ENCODE assay signal across 15 cellular contexts in the genomic region with DNA sequence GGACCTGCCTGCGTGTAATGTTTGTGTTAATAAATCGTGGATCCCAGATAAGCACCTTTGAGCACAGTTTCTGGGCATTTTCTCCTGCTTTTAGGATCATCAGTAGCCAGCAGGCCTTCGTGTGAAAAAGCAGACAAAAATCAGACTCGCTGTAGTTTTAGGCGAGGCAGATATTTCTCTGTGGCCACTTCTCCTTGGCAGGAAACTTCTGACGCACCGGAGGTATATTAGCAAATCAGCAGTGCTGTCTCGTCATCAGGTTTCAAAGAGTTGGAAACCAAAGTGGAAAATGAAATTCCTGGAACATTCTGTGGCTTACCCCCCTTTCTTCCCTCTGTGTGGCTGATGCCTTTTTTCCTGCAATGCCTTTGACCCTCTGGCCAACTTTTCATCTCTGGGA.
DNase-seq lines count a peak whose midpoint lies in the region; ATAC-seq and TF ChIP-seq lines count a peak whose summit lies in the region.
"Had no signal": no experiment of that assay in that cellular context is flagged by ENCODE, and none has a peak within 500 bp of the region (broad histone marks: within the 10 kb centered on the region; RNA-seq: fewer than 3 reads in every experiment).

No MANE protein-coding gene starts in this region.

- no peak for TF ChIP-seq POLR2A in heart left ventricle (IDR thresholded peaks at IDR 0.05)

- H3K27ac Mint-ChIP-seq in type B pancreatic cell = peak overlapping the region; percentile 44

- H3K27me3 Mint-ChIP-seq in type B pancreatic cell = no peaks in the 10 kb centered on the region

- H3K27me3 ChIP-seq in heart left ventricle (no peaks in the 10 kb centered on the region), neutrophil (no peaks in the 10 kb centered on the region)
- H3K27me3 ChIP-seq: tibial artery had no signal

- no peaks in the 10 kb centered on the region for H3K36me3 ChIP-seq in heart left ventricle
- H3K36me3 ChIP-seq in neutrophil = no peaks in the 10 kb centered on the region
- H3K36me3 ChIP-seq: tibial artery had no signal

- H3K4me1 ChIP-seq in heart left ventricle (peaks cover 22 to 94% (median 73%) of the 10 kb centered on the region in 12 donors), neutrophil (ENCODE audit: control insufficient read depth in 1 of 2, insufficient read depth in 1 of 2, low read depth in 1 of 2, low read length in 1 of 2) (peaks cover 55 to 68% of the 10 kb centered on the region in 2 experiments)
- H3K4me1 ChIP-seq: A549 had no signal

- peak in 1 of 5 donors; percentile 55 for DNase-seq in heart left ventricle
- DNase-seq in left ventricle myocardium superior = no peak
- peak; percentile 18 for DNase-seq in dedifferentiated amniotic fluid mesenchymal stem cell (ENCODE audit: extremely low spot score)
- no peak for DNase-seq in type B pancreatic cell (ENCODE audit: extremely low spot score, unreplicated experiment)
- DNase-seq in COLO668 (lab: John Stamatoyannopoulos, UW; ENCODE audit: unreplicated experiment) = no peak
- no peak for DNase-seq in ureter (ENCODE audit: low spot score)
- DNase-seq in amygdala (lab: John Stamatoyannopoulos, UW) = no peak
- DNase-seq: activated CD4-positive, alpha-beta T cell treated with anti-CD3 and anti-CD28 coated beads for 4 hours; midbrain; NCI-H2107; RPMI8226; stimulated activated CD4-positive, alpha-beta T cell treated with anti-CD3 and anti-CD28 coated beads, Interleukin-1b, Interleukin-23, amount 100 ng/mL, for 48 hours had no signal

- peak overlapping the region; percentile 59 to 92 (median 82) for H3K27ac ChIP-seq in heart left ventricle
- peak overlapping the region; percentile 82 for H3K27ac ChIP-seq in neutrophil
- H3K27ac ChIP-seq: A549 had no signal

- no peak for TF ChIP-seq CTCF in heart left ventricle (IDR thresholded peaks at IDR 0.05)
- no peak for TF ChIP-seq CTCF in neutrophil (IDR thresholded peaks at IDR 0.05)
- TF ChIP-seq CTCF in type B pancreatic cell (conservative IDR thresholded peaks at IDR 0.05) = no peak

- intact Hi-C loops in heart left ventricle (cut with DNase I) (no loop called here), left ventricle myocardium superior (cut with micrococcal nuclease) (no loop called here)

- no peak overlapping the region for H3K4me3 ChIP-seq in heart left ventricle
- peak overlapping the region in 1 of 2 experiments; percentile 9 for H3K4me3 ChIP-seq in neutrophil (ENCODE audit: low read depth in 1 of 2, low read length in 1 of 2)
- H3K4me3 ChIP-seq: A549, tibial artery had no signal

- 43 to 50% (median 46%) methylated on average over 8 of the region's 8 CpGs for WGBS in heart left ventricle, 4 donors

- no peak overlapping the region for H3K4me3 Mint-ChIP-seq in type B pancreatic cell

- ATAC-seq in heart left ventricle = peak in 1 of 4 donors; percentile 1
- no peak for ATAC-seq in left ventricle myocardium superior
- ATAC-seq: A549 had no signal

- H3K9me3 ChIP-seq in heart left ventricle (no peaks in the 10 kb centered on the region), neutrophil (no peaks in the 10 kb centered on the region)
- H3K9me3 ChIP-seq: A549, tibial artery had no signal

- H3K36me3 Mint-ChIP-seq in type B pancreatic cell = peaks cover 15% of the 10 kb centered on the region

- peaks cover 32% of the 10 kb centered on the region for H3K4me1 Mint-ChIP-seq in type B pancreatic cell (ENCODE audit: unreplicated experiment)

- H3K9me3 Mint-ChIP-seq in type B pancreatic cell = no peaks in the 10 kb centered on the region
